9 cellular contexts compared by ENCODE assay signal in genomic region chr4:113584407-113585150, GRCh38.
DNase-seq lines count a peak whose midpoint lies in the region; ATAC-seq, FAIRE-seq and TF ChIP-seq lines count a peak whose summit lies in the region.
"Had no signal": no experiment of that assay in that cellular context is flagged by ENCODE, and none has a peak within 500 bp of the region (broad histone marks: within the 10 kb centered on the region; RNA-seq: fewer than 3 reads in every experiment).

No MANE protein-coding gene starts in this region.

- no peak overlapping the region for H2BK120ac ChIP-seq in H1 (replicated peaks; ENCODE audit: low read depth, low read length)

- no peak overlapping the region for H3K4ac ChIP-seq in H1 (replicated peaks; ENCODE audit: insufficient read length, low read depth, low read length)

- no peaks in the 10 kb centered on the region for H3K79me1 ChIP-seq in H1 (ENCODE audit: low read depth, low read length)

- no peak overlapping the region; the same call in 1 of the 2 replicates for H2BK20ac ChIP-seq in H1 (ENCODE audit: low read length)

- no peaks in the 10 kb centered on the region for H4K20me1 ChIP-seq in H1 (replicated peaks in 1 of 2; ENCODE audit: control insufficient read depth in 1 of 2, insufficient read depth in 2 of 2, low read length in 2 of 2)

- H2BK12ac ChIP-seq in H1 (ENCODE audit: low read depth, low read length): peak overlapping the region; percentile 77; the same call in 1 of the 2 replicates

- H3K27me3 ChIP-seq in H1 (replicated peaks in 1 of 4; ENCODE audit: control insufficient read depth in 3 of 4, extremely low read depth in 1 of 4, insufficient read depth in 3 of 4, low read length in 3 of 4): no peaks in the 10 kb centered on the region

- no peak overlapping the region for H3K14ac ChIP-seq in H1 (ENCODE audit: insufficient read length)

- no peak for TF ChIP-seq CTCF in H1 (IDR thresholded peaks at IDR 0.05; ENCODE audit: control extremely low read depth in 1 of 3, insufficient read depth in 1 of 3, low read depth in 1 of 3, low read length in 3 of 3)

- H4K8ac ChIP-seq in H1 (ENCODE audit: extremely low read depth, insufficient read depth, low read length): no peak overlapping the region

- peak; percentile 65 for FAIRE-seq in H1 (lab: Jason Lieb, UNC)

- DNase-seq in Caki2 (ENCODE audit: low read depth): peak; percentile 14
- peak; percentile 12 for DNase-seq in NCI-H2171 (lab: John Stamatoyannopoulos, UW)
- no peak for DNase-seq in H1 (ENCODE audit: low read depth in 1 of 2, low spot score in 2 of 2)
- DNase-seq in naive B cell: no peak
- DNase-seq in stimulated activated CD8-positive, alpha-beta memory T cell treated with anti-CD3 and anti-CD28 coated beads, Interleukin-4, amount 100 ng/mL, for 48 hours: no peak
- no peak for DNase-seq in NOMO-1 treated with dmso at 0.1 percent for 144 hours (lab: John Stamatoyannopoulos, UW; ENCODE audit: unreplicated experiment)
- DNase-seq: activated CD8-positive, alpha-beta T cell treated with anti-CD3 and anti-CD28 coated beads, Interleukin-2, amount 10 ng/mL, durations not matched to agents 7 days and 5 days had no signal

- peak overlapping the region in 5 of 6 donors; percentile 37 to 94 (median 85) for H3K27ac Mint-ChIP-seq in naive B cell
- H3K27ac Mint-ChIP-seq: activated CD8-positive, alpha-beta T cell treated with anti-CD3 and anti-CD28 coated beads, Interleukin-2, amount 10 ng/mL, durations not matched to agents 7 days and 5 days had no signal

- peak overlapping the region in 6 of 8 donors; percentile 11 to 69 (median 52) for H3K4me3 Mint-ChIP-seq in naive B cell
- H3K4me3 Mint-ChIP-seq: activated CD8-positive, alpha-beta T cell treated with anti-CD3 and anti-CD28 coated beads, Interleukin-2, amount 10 ng/mL, durations not matched to agents 7 days and 5 days had no signal

- POLR2A ChIA-PET in H1 (lab: Charles Lee; ENCODE audit: partially characterized antibody): interaction anchor here (1.1 kb wide), 1 partner anchor 9 kb away, joined by 3 read pairs; no protein-coding TSS in a partner anchor

- H4K91ac ChIP-seq in H1 (replicated peaks; ENCODE audit: insufficient read length, low read length): no peak overlapping the region

- CTCF ChIA-PET in H1 (lab: Charles Lee; ENCODE audit: partially characterized antibody): interaction anchor here (0.7 to 1.2 kb wide), 3 partner anchors 12 to 37 kb away, joined by 3 read pairs; no protein-coding TSS in a partner anchor

- H3K23ac ChIP-seq in H1 (ENCODE audit: insufficient read length): no peak overlapping the region

- ATAC-seq in naive B cell (ENCODE audit: low read depth in 2 of 2) (peak; percentile 34 to 43), GM18868 (IDR thresholded peaks at IDR 0.05; ENCODE audit: unreplicated experiment) (no peak), GM18867 (IDR thresholded peaks at IDR 0.05; ENCODE audit: unreplicated experiment) (no peak)
- ATAC-seq: activated CD8-positive, alpha-beta T cell treated with anti-CD3 and anti-CD28 coated beads, Interleukin-2, amount 10 ng/mL, durations not matched to agents 7 days and 5 days had no signal

- H3K4me1 Mint-ChIP-seq in naive B cell: peaks cover 23 to 69% (median 65%) of the 10 kb centered on the region in 3 donors

- TF ChIP-seq RAD21 in H1 (IDR thresholded peaks at IDR 0.05 in 1 of 2, conservative IDR thresholded peaks at IDR 0.05 in 1 of 2; ENCODE audit: low read depth in 2 of 2, low read length in 2 of 2): no peak

- H3K27ac ChIP-seq in H1 (ENCODE audit: low read depth, low read length): peak overlapping the region; percentile 56

- no peaks in the 10 kb centered on the region for H3K79me2 ChIP-seq in H1 (ENCODE audit: control insufficient read depth in 1 of 2, insufficient read depth in 2 of 2, low read length in 2 of 2)

- H3K9me3 Mint-ChIP-seq in naive B cell: peaks cover 0 to 5% (median 0%) of the 10 kb centered on the region in 7 donors

- no peak for TF ChIP-seq POLR2A in H1 (IDR thresholded peaks at IDR 0.05; ENCODE audit: control extremely low read depth in 1 of 2, low read depth in 2 of 2, low read length in 2 of 2)

- peak overlapping the region; percentile 55; the same call in 1 of the 2 replicates for H2AFZ ChIP-seq in H1 (ENCODE audit: low read length)

- no peak overlapping the region for H3K4me3 ChIP-seq in H1 (ENCODE audit: extremely low read depth in 1 of 4, insufficient read depth in 2 of 4, low read depth in 3 of 4, low read length in 4 of 4)

- TF ChIP-seq EP300 in H1 (IDR thresholded peaks at IDR 0.05; ENCODE audit: borderline replicate concordance in 1 of 2, low read depth in 2 of 2, low read length in 2 of 2): no peak

- peak overlapping the region; percentile 28; the same call in 1 of the 2 replicates for H2AK5ac ChIP-seq in H1 (ENCODE audit: low read depth, low read length)

- H3K9me3 ChIP-seq in H1 (ENCODE audit: insufficient read depth in 2 of 2, low read depth in 1 of 2, low read length in 1 of 2): no peaks in the 10 kb centered on the region

- H4K5ac ChIP-seq in H1 (ENCODE audit: insufficient read length, low read depth, low read length): no peak overlapping the region

- H3K9ac ChIP-seq in H1 (replicated peaks in 1 of 4; ENCODE audit: extremely low read depth in 1 of 4, low read depth in 3 of 4, low read length in 3 of 4): no peak overlapping the region

- H3K27me3 Mint-ChIP-seq in naive B cell: no peaks in the 10 kb centered on the region

- H3K4me2 ChIP-seq in H1 (ENCODE audit: insufficient read depth in 1 of 2, low read depth in 2 of 2, low read length in 2 of 2): peak overlapping the region; percentile 25 to 32; a peak in 2 of 4 replicates

- no peak overlapping the region for H3K56ac ChIP-seq in H1 (replicated peaks; ENCODE audit: insufficient read length, low read depth, low read length)

- H3K18ac ChIP-seq in H1 (ENCODE audit: extremely low read depth, low read length): peak overlapping the region; percentile 36; the same call in 1 of the 2 replicates

- peaks cover 0 to 6% (median 3%) of the 10 kb centered on the region in 4 experiments; a peak in 3 of 7 replicates for H3K4me1 ChIP-seq in H1 (replicated peaks in 1 of 4; ENCODE audit: control insufficient read depth in 3 of 4, insufficient read depth in 4 of 4, low read length in 3 of 4)

- peak overlapping the region; percentile 40 for H2BK5ac ChIP-seq in H1 (ENCODE audit: low read depth, low read length)

- H3K36me3 ChIP-seq in H1 (ENCODE audit: control insufficient read depth in 2 of 4, insufficient read depth in 4 of 4, low read length in 3 of 4): no peaks in the 10 kb centered on the region

- 26% methylated on average over 4 of the region's 4 CpGs; no CpG with 5 or more reads in 1 of the 2 experiments for WGBS in H1 (ENCODE audit: extremely low coverage in 1 of 2, insufficient coverage in 1 of 2, insufficient read length in 1 of 2, insufficient replicate concordance in 2 of 2, low coverage in 1 of 2, low lambda C conversion rate in 2 of 2, missing lambda C conversion rate in 1 of 2), 2 experiments

- no peak overlapping the region for H2BK15ac ChIP-seq in H1 (ENCODE audit: low read length)

- H3K36me3 Mint-ChIP-seq in naive B cell: peaks cover 11 to 20% of the 10 kb centered on the region in 2 donors

- in situ Hi-C loops in Caki2 (cut with HindIII; ENCODE audit: low pct_unique_long_range_greater_than_20kb, low sequenced_read_pairs): no loop called here

- no peaks in the 10 kb centered on the region for H3K23me2 ChIP-seq in H1 (ENCODE audit: low read depth, low read length)

TF ChIP-seq in H1, 55 proteins besides CTCF, POLR2A, EP300 and RAD21:
- TF ChIP-seq CREB1 (IDR thresholded peaks at IDR 0.05) (no peak), JUND (IDR thresholded peaks at IDR 0.05; ENCODE audit: low read length) (peak; percentile 85), SP2 (IDR thresholded peaks at IDR 0.05; ENCODE audit: low read length) (no peak), SP1 (IDR thresholded peaks at IDR 0.05; ENCODE audit: low read depth, low read length) (0 out of 2 replicates have a peak, but pooled peaks have one; percentile 32), CHD2 (IDR thresholded peaks at IDR 0.05; ENCODE audit: low read length) (no peak), ATF3 (IDR thresholded peaks at IDR 0.05; ENCODE audit: insufficient read depth, low read depth, low read length) (no peak), EZH2 (IDR thresholded peaks at IDR 0.05; ENCODE audit: low read depth, low read length, severe bottlenecking) (no peak), RBBP5 (IDR thresholded peaks at IDR 0.05; ENCODE audit: borderline replicate concordance, low read depth, low read length) (no peak), NANOG (IDR thresholded peaks at IDR 0.05; ENCODE audit: insufficient read depth, low read depth, low read length, poor library complexity, severe bottlenecking) (no peak), FOSL1 (IDR thresholded peaks at IDR 0.05; ENCODE audit: insufficient read depth, low read depth, low read length) (no peak), KDM4A (IDR thresholded peaks at IDR 0.05; ENCODE audit: low read depth, low read length, severe bottlenecking) (peak; percentile 37), MAFK (IDR thresholded peaks at IDR 0.05; ENCODE audit: low read depth, low read length) (peak; percentile 39; the same call in 1 of the 2 replicates), BACH1 (IDR thresholded peaks at IDR 0.05; ENCODE audit: low read length) (peak; percentile 62), SRF (IDR thresholded peaks at IDR 0.05; ENCODE audit: low read depth, low read length) (no peak)
TF ChIP-seq in H1: peak in this region for 5.

Comparison
In these comparisons a context has a peak if more than half of its experiments do, and no peak if none do; other contexts are left out.
1. DNase-seq: peak in Caki2 (single experiment) and NCI-H2171 (single experiment); none in H1 (0 of 2), naive B cell (single experiment), stimulated activated CD8-positive, alpha-beta memory T cell treated with anti-CD3 and anti-CD28 coated beads, Interleukin-4, amount 100 ng/mL, for 48 hours (single experiment) and NOMO-1 treated with dmso at 0.1 percent for 144 hours (single experiment).
2. ATAC-seq: peak in naive B cell (2 of 2); none in GM18868 (single experiment) and GM18867 (single experiment).